8 cellular contexts compared by ENCODE assay signal in the genomic region with DNA sequence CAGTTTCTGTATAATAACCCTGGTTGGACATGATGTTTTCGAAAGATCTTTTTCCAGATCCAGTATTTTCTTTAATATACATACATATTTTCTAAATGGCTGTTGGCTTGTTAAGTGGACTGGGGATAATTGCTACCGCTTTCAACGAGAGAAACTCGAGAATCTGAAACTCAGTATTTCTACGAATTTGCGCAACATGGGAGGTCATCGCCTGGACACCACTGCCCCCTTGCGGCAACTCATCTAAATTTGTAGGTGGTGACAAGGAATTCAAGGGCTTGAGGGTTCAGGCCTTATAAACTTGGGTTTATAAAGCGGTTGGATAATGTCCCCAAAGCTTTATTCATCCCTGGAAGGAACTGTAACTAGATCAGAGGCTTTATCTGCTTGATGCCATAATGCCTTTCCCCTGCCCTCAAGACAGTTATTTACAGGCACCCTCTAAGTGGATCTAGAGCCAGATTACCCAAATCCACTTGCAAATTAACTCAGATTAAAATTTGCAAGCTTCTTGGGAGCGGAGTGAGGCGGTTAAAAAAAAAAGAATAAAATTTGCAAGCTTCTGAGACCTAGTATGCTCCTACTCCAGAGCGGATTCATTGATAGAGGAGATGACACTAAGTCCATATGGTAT. TPM values are rescaled to one million over a fixed set of nuclear protein-coding genes. Genes with fewer than 3 reads are reported as not detected.
DNase-seq lines count a peak whose midpoint lies in the region; ATAC-seq and TF ChIP-seq lines count a peak whose summit lies in the region.

No MANE protein-coding gene starts in this region.

- H3K79me2 ChIP-seq in DND-41 (ENCODE audit: insufficient read depth, low read length), result no peaks in the 10 kb centered on the region

- DNase-seq in DND-41 (peak; percentile 52), heart right ventricle (peak; percentile 67 to 70), prostate gland (ENCODE audit: low spot score) (peak; percentile 54)
- DNase-seq in activated naive CD8-positive, alpha-beta T cell treated with anti-CD3 and anti-CD28 coated beads for 36 hours, result peak; percentile 72

- H3K27me3 ChIP-seq in DND-41 (ENCODE audit: insufficient read depth, low read length, poor library complexity) (no peaks in the 10 kb centered on the region), heart right ventricle (peaks cover 0 to 81% (median 73%) of the 10 kb centered on the region in 7 donors), prostate gland (replicated peaks; ENCODE audit: insufficient read depth) (peaks cover 10% of the 10 kb centered on the region)

- H3K9ac ChIP-seq in DND-41 (ENCODE audit: low read depth, low read length), result no peak overlapping the region

- H3K36me3 Mint-ChIP-seq in activated naive CD8-positive, alpha-beta T cell treated with anti-CD3 and anti-CD28 coated beads for 36 hours, result no peaks in the 10 kb centered on the region

- H3K4me2 ChIP-seq in DND-41 (ENCODE audit: insufficient read depth, low read length), result no peak overlapping the region

- H3K4me3 ChIP-seq in DND-41 (ENCODE audit: low read depth in 1 of 2, low read length in 2 of 2) (no peak overlapping the region), heart right ventricle (peak overlapping the region; percentile 16 to 57 (median 40)), prostate gland (peak overlapping the region in 1 of 2 donors; percentile 17), urinary bladder (ENCODE audit: low read depth, low read length) (peak overlapping the region; percentile 23)

- H3K27me3 Mint-ChIP-seq in activated naive CD8-positive, alpha-beta T cell treated with anti-CD3 and anti-CD28 coated beads for 36 hours, result peaks cover 19% of the 10 kb centered on the region

- TF ChIP-seq EP300 in Ishikawa (IDR thresholded peaks at IDR 0.05; ENCODE audit: borderline replicate concordance), result peak; percentile 10; the same call in 1 of the 2 replicates

- 15 to 19% methylated on average over 12 of the region's 12 CpGs for WGBS in heart right ventricle, 2 donors
- 24% methylated on average over 12 of the region's 12 CpGs for WGBS in prostate gland
- 16% methylated on average over 12 of the region's 12 CpGs for WGBS in urinary bladder

- no peak overlapping the region for H2AFZ ChIP-seq in DND-41 (ENCODE audit: low read depth, low read length)

- peak; percentile 60 for TF ChIP-seq CTCF in DND-41 (IDR thresholded peaks at IDR 0.05; ENCODE audit: borderline replicate concordance, extremely low read depth, low read length, poor library complexity, severe bottlenecking)
- peak; percentile 34 to 80 (median 74) for TF ChIP-seq CTCF in heart right ventricle (IDR thresholded peaks at IDR 0.05)
- TF ChIP-seq CTCF in prostate gland (IDR thresholded peaks at IDR 0.05), result peak; percentile 9 to 71 (median 58)

- no peaks in the 10 kb centered on the region for H4K20me1 ChIP-seq in DND-41 (ENCODE audit: insufficient read depth, low read length)

- no peak overlapping the region for H3K27ac Mint-ChIP-seq in activated naive CD8-positive, alpha-beta T cell treated with anti-CD3 and anti-CD28 coated beads for 36 hours

- H3K36me3 ChIP-seq in DND-41 (ENCODE audit: insufficient read depth, low read length), result no peaks in the 10 kb centered on the region
- H3K36me3 ChIP-seq in heart right ventricle, result no peaks in the 10 kb centered on the region
- no peaks in the 10 kb centered on the region for H3K36me3 ChIP-seq in prostate gland
- H3K36me3 ChIP-seq in urinary bladder (ENCODE audit: insufficient read depth), result no peaks in the 10 kb centered on the region

- no peak for TF ChIP-seq POLR2A in prostate gland (IDR thresholded peaks at IDR 0.05)

- peak; percentile 99 for TF ChIP-seq RAD21 in Ishikawa (IDR thresholded peaks at IDR 0.05; ENCODE audit: low read depth)

- ATAC-seq in DND-41 (ENCODE audit: insufficient read depth, low read depth) (no peak), GM21526 (IDR thresholded peaks at IDR 0.05; ENCODE audit: low FRiP score, unreplicated experiment) (peak; percentile 63), SK-N-SH treated with all-trans-retinoic acid at 6 μM for 48 hours (peak; percentile 79), heart right ventricle (peak in 7 of 8 donors; percentile 43 to 88 (median 75))

- H3K9me3 ChIP-seq in DND-41 (ENCODE audit: insufficient read depth, low read length, severe bottlenecking) (no peaks in the 10 kb centered on the region), heart right ventricle (no peaks in the 10 kb centered on the region), prostate gland (no peaks in the 10 kb centered on the region)

- peak overlapping the region; percentile 75 for H3K4me3 Mint-ChIP-seq in activated naive CD8-positive, alpha-beta T cell treated with anti-CD3 and anti-CD28 coated beads for 36 hours

- H3K27ac ChIP-seq in DND-41 (ENCODE audit: low read length) (no peak overlapping the region), heart right ventricle (no peak overlapping the region), prostate gland (no peak overlapping the region), urinary bladder (ENCODE audit: low read depth) (no peak overlapping the region)

- H3K4me1 Mint-ChIP-seq in activated naive CD8-positive, alpha-beta T cell treated with anti-CD3 and anti-CD28 coated beads for 36 hours, result peaks cover 20% of the 10 kb centered on the region

- intact Hi-C loops in heart right ventricle (cut with DNase I) (loop anchor here (1.0 to 10.0 kb wide), 6 partner anchors 379 to 501 kb away; no protein-coding TSS in a partner anchor), prostate gland (cut with DNase I) (loop anchor here (2.0 kb wide), 1 partner anchor 379 kb away; no protein-coding TSS in a partner anchor)

- H3K9me3 Mint-ChIP-seq in activated naive CD8-positive, alpha-beta T cell treated with anti-CD3 and anti-CD28 coated beads for 36 hours, result no peaks in the 10 kb centered on the region

- H3K4me1 ChIP-seq in DND-41 (ENCODE audit: insufficient read depth, low read length) (peaks cover 11% of the 10 kb centered on the region), heart right ventricle (peaks cover 6 to 14% (median 13%) of the 10 kb centered on the region in 9 donors), prostate gland (replicated peaks) (peaks cover 4% of the 10 kb centered on the region), urinary bladder (ENCODE audit: insufficient read depth) (no peaks in the 10 kb centered on the region)

TF ChIP-seq in Ishikawa, 13 proteins besides CTCF, POLR2A, EP300 and RAD21:
- TF ChIP-seq, protein P1, sequence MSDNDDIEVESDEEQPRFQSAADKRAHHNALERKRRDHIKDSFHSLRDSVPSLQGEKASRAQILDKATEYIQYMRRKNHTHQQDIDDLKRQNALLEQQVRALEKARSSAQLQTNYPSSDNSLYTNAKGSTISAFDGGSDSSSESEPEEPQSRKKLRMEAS (IDR thresholded peaks at IDR 0.05), result no peak
- TF ChIP-seq ZBTB7A (IDR thresholded peaks at IDR 0.05; ENCODE audit: low read depth) (no peak), CEBPB (IDR thresholded peaks at IDR 0.05) (peak; percentile 99), YY1 (IDR thresholded peaks at IDR 0.05; ENCODE audit: low read depth) (no peak), NFIC (IDR thresholded peaks at IDR 0.05) (no peak; the same call in none of the 2 replicates)

TF ChIP-seq in SK-N-SH treated with all-trans-retinoic acid at 6 μM for 48 hours, 23 proteins besides CTCF, POLR2A, EP300 and RAD21 (continues in another document):
- TF ChIP-seq ZFP3 (CRISPR knock-in tag; IDR thresholded peaks at IDR 0.05), result no peak
- TF ChIP-seq ESRRG (CRISPR knock-in tag; IDR thresholded peaks at IDR 0.05), result no peak
- no peak for TF ChIP-seq OSR1 (CRISPR knock-in tag; IDR thresholded peaks at IDR 0.05)
- no peak for TF ChIP-seq ZNF565 (CRISPR knock-in tag; conservative IDR thresholded peaks at IDR 0.05; ENCODE audit: low read depth)
- no peak for TF ChIP-seq BACH2 (CRISPR knock-in tag; IDR thresholded peaks at IDR 0.05; ENCODE audit: borderline replicate concordance)
- no peak for TF ChIP-seq PPARA (CRISPR knock-in tag; IDR thresholded peaks at IDR 0.05; ENCODE audit: borderline replicate concordance)
- TF ChIP-seq ZNF70 (CRISPR knock-in tag; IDR thresholded peaks at IDR 0.05), result no peak
- TF ChIP-seq, protein P2, sequence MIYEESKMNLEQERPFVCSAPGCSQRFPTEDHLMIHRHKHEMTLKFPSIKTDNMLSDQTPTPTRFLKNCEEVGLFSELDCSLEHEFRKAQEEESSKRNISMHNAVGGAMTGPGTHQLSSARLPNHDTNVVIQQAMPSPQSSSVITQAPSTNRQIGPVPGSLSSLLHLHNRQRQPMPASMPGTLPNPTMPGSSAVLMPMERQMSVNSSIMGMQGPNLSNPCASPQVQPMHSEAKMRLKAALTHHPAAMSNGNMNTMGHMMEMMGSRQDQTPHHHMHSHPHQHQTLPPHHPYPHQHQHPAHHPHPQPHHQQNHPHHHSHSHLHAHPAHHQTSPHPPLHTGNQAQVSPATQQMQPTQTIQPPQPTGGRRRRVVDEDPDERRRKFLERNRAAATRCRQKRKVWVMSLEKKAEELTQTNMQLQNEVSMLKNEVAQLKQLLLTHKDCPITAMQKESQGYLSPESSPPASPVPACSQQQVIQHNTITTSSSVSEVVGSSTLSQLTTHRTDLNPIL (CRISPR knock-in tag; IDR thresholded peaks at IDR 0.05; ENCODE audit: low read depth), result no peak
- no peak for TF ChIP-seq ISL1 (CRISPR knock-in tag; IDR thresholded peaks at IDR 0.05)
- no peak for TF ChIP-seq SNAI2 (CRISPR knock-in tag; IDR thresholded peaks at IDR 0.05)
- TF ChIP-seq ZC3H10 (CRISPR knock-in tag; IDR thresholded peaks at IDR 0.05), result no peak
- no peak for TF ChIP-seq RARB (CRISPR knock-in tag; IDR thresholded peaks at IDR 0.05)
- TF ChIP-seq, protein P3, sequence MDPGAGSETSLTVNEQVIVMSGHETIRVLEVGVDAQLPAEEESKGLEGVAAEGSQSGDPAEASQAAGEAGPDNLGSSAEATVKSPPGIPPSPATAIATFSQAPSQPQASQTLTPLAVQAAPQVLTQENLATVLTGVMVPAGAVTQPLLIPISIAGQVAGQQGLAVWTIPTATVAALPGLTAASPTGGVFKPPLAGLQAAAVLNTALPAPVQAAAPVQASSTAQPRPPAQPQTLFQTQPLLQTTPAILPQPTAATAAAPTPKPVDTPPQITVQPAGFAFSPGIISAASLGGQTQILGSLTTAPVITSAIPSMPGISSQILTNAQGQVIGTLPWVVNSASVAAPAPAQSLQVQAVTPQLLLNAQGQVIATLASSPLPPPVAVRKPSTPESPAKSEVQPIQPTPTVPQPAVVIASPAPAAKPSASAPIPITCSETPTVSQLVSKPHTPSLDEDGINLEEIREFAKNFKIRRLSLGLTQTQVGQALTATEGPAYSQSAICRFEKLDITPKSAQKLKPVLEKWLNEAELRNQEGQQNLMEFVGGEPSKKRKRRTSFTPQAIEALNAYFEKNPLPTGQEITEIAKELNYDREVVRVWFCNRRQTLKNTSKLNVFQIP (CRISPR knock-in tag; IDR thresholded peaks at IDR 0.05; ENCODE audit: borderline replicate concordance, low read depth), result no peak

RNA-seq across cellular contexts. Expression of a gene that starts 21.3 kb away (rescaled TPM):
- not detected for total RNA-seq in activated naive CD8-positive, alpha-beta T cell treated with anti-CD3 and anti-CD28 coated beads for 36 hours
- total RNA-seq in heart right ventricle, result not detected
- polyA plus RNA-seq in heart right ventricle, result not detected
- not detected for total RNA-seq in prostate gland
- not detected for total RNA-seq in urinary bladder
- polyA plus RNA-seq in urinary bladder, result not detected

RNA-seq across cellular contexts. Expression of a gene that starts 37.9 kb away (rescaled TPM):
- total RNA-seq in activated naive CD8-positive, alpha-beta T cell treated with anti-CD3 and anti-CD28 coated beads for 36 hours, result not detected
- total RNA-seq in heart right ventricle (not detected), prostate gland (not detected), urinary bladder (not detected)
- polyA plus RNA-seq in heart right ventricle (not detected), urinary bladder (not detected)

Comparison
In these comparisons a context has a peak if more than half of its experiments do, and no peak if none do; other contexts are left out.
1. H3K4me3 ChIP-seq: peak in heart right ventricle (10 of 10) and urinary bladder (single experiment); none in DND-41 (0 of 2).
2. Peak in every context shown above with its lines, with median percentiles within 50 percentile points of each other: DNase-seq and CTCF ChIP-seq.